13 cellular contexts compared by ENCODE assay signal in the genomic region with DNA sequence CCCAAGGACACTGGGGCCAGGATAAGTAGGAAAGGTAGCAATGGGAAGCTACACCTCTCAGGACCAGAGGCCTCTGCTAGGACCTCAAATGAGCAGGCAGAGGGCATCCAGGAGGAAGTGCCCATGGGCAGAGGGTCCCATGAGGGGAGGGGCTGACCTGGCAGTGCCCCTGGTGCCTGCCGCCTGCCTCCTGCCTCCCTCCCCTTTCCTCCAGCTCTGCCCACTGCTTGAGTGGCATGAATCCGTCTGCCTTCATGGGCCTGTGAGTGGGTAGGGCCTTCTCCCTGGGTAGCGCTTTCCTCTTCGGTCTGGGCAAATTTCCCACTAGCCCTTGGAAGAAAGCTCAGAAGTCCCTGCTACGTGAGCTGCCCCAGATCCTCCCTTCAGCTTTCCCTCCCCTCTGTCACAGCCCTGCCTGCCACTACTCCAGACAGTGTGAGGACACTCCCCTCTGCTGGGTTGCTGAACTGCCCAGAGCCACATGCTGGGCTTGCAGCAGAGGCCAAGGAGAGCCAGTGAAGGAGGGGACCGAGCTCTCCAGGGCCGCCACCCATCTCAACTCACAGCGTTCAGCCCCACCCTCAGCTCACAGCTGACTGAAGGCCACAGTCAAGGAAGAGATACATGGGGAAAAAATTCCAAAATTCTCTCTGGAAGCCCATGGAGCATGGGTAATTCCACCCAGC.
DNase-seq lines count a peak whose midpoint lies in the region; ATAC-seq and TF ChIP-seq lines count a peak whose summit lies in the region.
"Had no signal": no experiment of that assay in that cellular context is flagged by ENCODE, and none has a peak within 500 bp of the region (broad histone marks: within the 10 kb centered on the region; RNA-seq: fewer than 3 reads in every experiment).

No MANE protein-coding gene starts in this region.

- no peaks in the 10 kb centered on the region for H3K9me3 ChIP-seq in adipocyte (ENCODE audit: control insufficient read depth, low read length)
- H3K9me3 ChIP-seq in upper lobe of right lung: no peaks in the 10 kb centered on the region
- H3K9me3 ChIP-seq: MG63 had no signal

- H3K4me1 ChIP-seq in adipocyte (ENCODE audit: control insufficient read depth, insufficient read depth, low read length): peaks cover 15% of the 10 kb centered on the region
- no peaks in the 10 kb centered on the region for H3K4me1 ChIP-seq in upper lobe of right lung

- no peak overlapping the region for H3K9ac ChIP-seq in adipocyte (ENCODE audit: low read length)

- no peaks in the 10 kb centered on the region for H3K36me3 Mint-ChIP-seq in activated CD8-positive, alpha-beta memory T cell treated with anti-CD3 and anti-CD28 coated beads, Interleukin-2, amount 10 ng/mL, durations not matched to agents 7 days and 5 days

- no peak for ATAC-seq in activated CD8-positive, alpha-beta memory T cell treated with anti-CD3 and anti-CD28 coated beads, Interleukin-2, amount 10 ng/mL, durations not matched to agents 7 days and 5 days
- peak; percentile 73 for ATAC-seq in upper lobe of right lung
- ATAC-seq in GM18858 (IDR thresholded peaks at IDR 0.05; ENCODE audit: unreplicated experiment): no peak
- ATAC-seq in HG03175 (IDR thresholded peaks at IDR 0.05; ENCODE audit: unreplicated experiment): no peak

- peaks cover 8% of the 10 kb centered on the region for H3K4me1 Mint-ChIP-seq in activated CD8-positive, alpha-beta memory T cell treated with anti-CD3 and anti-CD28 coated beads, Interleukin-2, amount 10 ng/mL, durations not matched to agents 7 days and 5 days

- H3K4me3 ChIP-seq in adipocyte (ENCODE audit: low read length): no peak overlapping the region
- no peak overlapping the region for H3K4me3 ChIP-seq in upper lobe of right lung
- H3K4me3 ChIP-seq: MG63 had no signal

- CTCF ChIA-PET in activated CD8-positive, alpha-beta memory T cell treated with anti-CD3 and anti-CD28 coated beads, Interleukin-2, amount 10 ng/mL, durations not matched to agents 7 days and 5 days (lab: Charles Lee): interaction anchor here (0.5 kb wide), 1 partner anchor 9 kb away, joined by 3 read pairs; no protein-coding TSS in a partner anchor

- H3K27me3 ChIP-seq in adipocyte (replicated peaks; ENCODE audit: control insufficient read depth, insufficient read depth, low read length) (no peaks in the 10 kb centered on the region), upper lobe of right lung (peaks cover 6% of the 10 kb centered on the region)
- H3K27me3 ChIP-seq: MG63 had no signal

- no peaks in the 10 kb centered on the region for H3K27me3 Mint-ChIP-seq in activated CD8-positive, alpha-beta memory T cell treated with anti-CD3 and anti-CD28 coated beads, Interleukin-2, amount 10 ng/mL, durations not matched to agents 7 days and 5 days

- no peak overlapping the region for H3K27ac ChIP-seq in upper lobe of right lung

- peak; percentile 35 for DNase-seq in activated CD8-positive, alpha-beta memory T cell treated with anti-CD3 and anti-CD28 coated beads, Interleukin-2, amount 50 U/mL, for 48 hours
- no peak for DNase-seq in activated CD8-positive, alpha-beta memory T cell treated with anti-CD3 and anti-CD28 coated beads, Interleukin-2, amount 10 ng/mL, durations not matched to agents 7 days and 5 days
- peak; percentile 55 for DNase-seq in adipocyte (ENCODE audit: low read depth)
- peak; percentile 72 for DNase-seq in left kidney (ENCODE audit: low read depth, low spot score)
- peak; percentile 64 for DNase-seq in upper lobe of right lung
- no peak for DNase-seq in C1 segment of cervical spinal cord (lab: John Stamatoyannopoulos, UW)
- DNase-seq: activated naive CD4-positive, alpha-beta T cell treated with anti-CD3 and anti-CD28 coated beads for 36 hours; AML-193; MG63; NK-92 treated with Interleukin-12 subunit alpha and Interleukin-12 subunit beta, amount 100 ng/mL, for 24 hours; T1000 had no signal

- H3K36me3 ChIP-seq in adipocyte (ENCODE audit: control insufficient read depth, insufficient read depth, low read length, severe bottlenecking): no peaks in the 10 kb centered on the region
- H3K36me3 ChIP-seq in upper lobe of right lung: no peaks in the 10 kb centered on the region
- H3K36me3 ChIP-seq: MG63 had no signal

- intact Hi-C loops in upper lobe of right lung (cut with DNase I): no loop called here

- no peak overlapping the region for H3K27ac Mint-ChIP-seq in activated CD8-positive, alpha-beta memory T cell treated with anti-CD3 and anti-CD28 coated beads, Interleukin-2, amount 10 ng/mL, durations not matched to agents 7 days and 5 days
- H3K27ac Mint-ChIP-seq: activated naive CD4-positive, alpha-beta T cell treated with anti-CD3 and anti-CD28 coated beads for 36 hours had no signal

- TF ChIP-seq CTCF in upper lobe of right lung (IDR thresholded peaks at IDR 0.05): no peak

- no peaks in the 10 kb centered on the region for H3K9me3 Mint-ChIP-seq in activated CD8-positive, alpha-beta memory T cell treated with anti-CD3 and anti-CD28 coated beads, Interleukin-2, amount 10 ng/mL, durations not matched to agents 7 days and 5 days (ENCODE audit: low read depth)
- H3K9me3 Mint-ChIP-seq: activated naive CD4-positive, alpha-beta T cell treated with anti-CD3 and anti-CD28 coated beads for 36 hours had no signal

- H3K4me3 Mint-ChIP-seq in activated CD8-positive, alpha-beta memory T cell treated with anti-CD3 and anti-CD28 coated beads, Interleukin-2, amount 10 ng/mL, durations not matched to agents 7 days and 5 days: no peak overlapping the region
- H3K4me3 Mint-ChIP-seq: activated naive CD4-positive, alpha-beta T cell treated with anti-CD3 and anti-CD28 coated beads for 36 hours had no signal

Comparison
In these comparisons a context has a peak if more than half of its experiments do, and no peak if none do; other contexts are left out.
1. DNase-seq: peak in activated CD8-positive, alpha-beta memory T cell treated with anti-CD3 and anti-CD28 coated beads, Interleukin-2, amount 50 U/mL, for 48 hours (single experiment), adipocyte (single experiment), left kidney (single experiment) and upper lobe of right lung (single experiment); none in activated CD8-positive, alpha-beta memory T cell treated with anti-CD3 and anti-CD28 coated beads, Interleukin-2, amount 10 ng/mL, durations not matched to agents 7 days and 5 days (single experiment) and C1 segment of cervical spinal cord (0 of 14).